Comparison of ENCODE assay signal across 8 cellular contexts in genomic region chr3:42601898-42602581, GRCh38. TPM values are rescaled to one million over a fixed set of nuclear protein-coding genes. Genes with fewer than 3 reads are reported as not detected.
DNase-seq lines count a peak whose midpoint lies in the region; ATAC-seq and TF ChIP-seq lines count a peak whose summit lies in the region.

No MANE protein-coding gene starts in this region.

- peak overlapping the region; percentile 95; the same call in 1 of the 2 replicates for H3K9ac ChIP-seq in HUES64 (ENCODE audit: low read depth, low read length)

- peaks cover 23% of the 10 kb centered on the region for H3K36me3 Mint-ChIP-seq in CD4-positive, CD25-positive, alpha-beta regulatory T cell
- H3K36me3 Mint-ChIP-seq in activated naive CD8-positive, alpha-beta T cell treated with anti-CD3 and anti-CD28 coated beads for 36 hours: peaks cover 45% of the 10 kb centered on the region

- intact Hi-C loops in vagina (cut with DNase I): no loop called here

- DNase-seq in CD4-positive, CD25-positive, alpha-beta regulatory T cell: peak in 2 of 3 donors; percentile 34 to 61
- DNase-seq in activated naive CD8-positive, alpha-beta T cell treated with anti-CD3 and anti-CD28 coated beads for 36 hours: no peak
- peak; percentile 26 for DNase-seq in kidney tubule cell (ENCODE audit: low spot score)
- DNase-seq in vagina (ENCODE audit: extremely low spot score in 2 of 2): no peak
- DNase-seq in germinal center (ENCODE audit: low spot score): no peak
- no peak for DNase-seq in anterior cingulate cortex (lab: John Stamatoyannopoulos, UW)

- peaks cover 46% of the 10 kb centered on the region for H3K4me1 ChIP-seq in CD4-positive, CD25-positive, alpha-beta regulatory T cell (ENCODE audit: control insufficient read depth, insufficient read depth, low read length, poor library complexity, severe bottlenecking)
- H3K4me1 ChIP-seq in HUES64 (ENCODE audit: insufficient read depth, low read length): peaks cover 16% of the 10 kb centered on the region
- H3K4me1 ChIP-seq in vagina: peaks cover 43% of the 10 kb centered on the region

- H3K4me3 Mint-ChIP-seq in CD4-positive, CD25-positive, alpha-beta regulatory T cell: peak overlapping the region; percentile 93 to 99 (median 94)
- H3K4me3 Mint-ChIP-seq in activated naive CD8-positive, alpha-beta T cell treated with anti-CD3 and anti-CD28 coated beads for 36 hours: peak overlapping the region; percentile 93

- H3K9me3 ChIP-seq in CD4-positive, CD25-positive, alpha-beta regulatory T cell (ENCODE audit: control insufficient read depth in 2 of 2, low read length in 2 of 2): peaks cover 3 to 11% of the 10 kb centered on the region in 2 experiments
- no peaks in the 10 kb centered on the region; the same call in 1 of the 2 replicates for H3K9me3 ChIP-seq in HUES64 (ENCODE audit: insufficient read depth, low read depth, low read length)
- no peaks in the 10 kb centered on the region for H3K9me3 ChIP-seq in vagina

- peaks cover 25 to 63% (median 44%) of the 10 kb centered on the region in 4 donors for H3K4me1 Mint-ChIP-seq in CD4-positive, CD25-positive, alpha-beta regulatory T cell
- peaks cover 31% of the 10 kb centered on the region for H3K4me1 Mint-ChIP-seq in activated naive CD8-positive, alpha-beta T cell treated with anti-CD3 and anti-CD28 coated beads for 36 hours

- ATAC-seq in CD4-positive, CD25-positive, alpha-beta regulatory T cell (ENCODE audit: low read depth in 2 of 2): no peak
- no peak for ATAC-seq in GM19452 (IDR thresholded peaks at IDR 0.05; ENCODE audit: unreplicated experiment)

- peaks cover 18% of the 10 kb centered on the region for H3K36me3 ChIP-seq in CD4-positive, CD25-positive, alpha-beta regulatory T cell (ENCODE audit: control insufficient read depth, insufficient read depth, low read length)
- H3K36me3 ChIP-seq in HUES64 (ENCODE audit: insufficient read depth, low read length) (peaks cover 32% of the 10 kb centered on the region), vagina (no peaks in the 10 kb centered on the region)

- WGBS in HUES64: 57% methylated on average over 8 of the region's 9 CpGs

- H3K27me3 Mint-ChIP-seq in CD4-positive, CD25-positive, alpha-beta regulatory T cell: no peaks in the 10 kb centered on the region
- no peaks in the 10 kb centered on the region for H3K27me3 Mint-ChIP-seq in activated naive CD8-positive, alpha-beta T cell treated with anti-CD3 and anti-CD28 coated beads for 36 hours

- TF ChIP-seq POLR2A in vagina (IDR thresholded peaks at IDR 0.05): no peak

- H3K27ac ChIP-seq in CD4-positive, CD25-positive, alpha-beta regulatory T cell (ENCODE audit: insufficient read depth, low read length, poor library complexity, severe bottlenecking): peak overlapping the region; percentile 94
- H3K27ac ChIP-seq in HUES64 (ENCODE audit: low read depth, low read length): no peak overlapping the region
- H3K27ac ChIP-seq in vagina: peak overlapping the region; percentile 98

- H3K9me3 Mint-ChIP-seq in CD4-positive, CD25-positive, alpha-beta regulatory T cell: peaks cover 0 to 6% (median 0%) of the 10 kb centered on the region in 7 donors
- peaks cover 10% of the 10 kb centered on the region for H3K9me3 Mint-ChIP-seq in activated naive CD8-positive, alpha-beta T cell treated with anti-CD3 and anti-CD28 coated beads for 36 hours

- no peaks in the 10 kb centered on the region for H3K27me3 ChIP-seq in CD4-positive, CD25-positive, alpha-beta regulatory T cell (ENCODE audit: control insufficient read depth, insufficient read depth, low read length)
- H3K27me3 ChIP-seq in HUES64 (ENCODE audit: insufficient read depth, low read length): no peaks in the 10 kb centered on the region
- H3K27me3 ChIP-seq in vagina: no peaks in the 10 kb centered on the region

- H3K4me3 ChIP-seq in CD4-positive, CD25-positive, alpha-beta regulatory T cell (ENCODE audit: low read depth, low read length): peak overlapping the region; percentile 83
- H3K4me3 ChIP-seq in HUES64 (ENCODE audit: low read length): peak overlapping the region; percentile 88
- H3K4me3 ChIP-seq in vagina: peak overlapping the region; percentile 76 to 97

- peak overlapping the region; percentile 17 to 95 (median 86) for H3K27ac Mint-ChIP-seq in CD4-positive, CD25-positive, alpha-beta regulatory T cell
- H3K27ac Mint-ChIP-seq in activated naive CD8-positive, alpha-beta T cell treated with anti-CD3 and anti-CD28 coated beads for 36 hours: peak overlapping the region; percentile 97

- no peak for TF ChIP-seq CTCF in vagina (IDR thresholded peaks at IDR 0.05)

RNA-seq across cellular contexts. Expression of gene NKTR, which starts 1.6 kb away (rescaled TPM):
- 291 TPM for total RNA-seq in CD4-positive, CD25-positive, alpha-beta regulatory T cell
- polyA plus RNA-seq in CD4-positive, CD25-positive, alpha-beta regulatory T cell: 10 to 100 TPM in 3 of 4 donors, 1 to 10 TPM in 1; 9.7 to 17.1 (median 10.9) TPM
- 29.4 TPM for polyA plus RNA-seq in HUES64 (2013, experiment 1 of 2)
- 33.5 TPM for polyA plus RNA-seq in HUES64 (2013, experiment 2 of 2)
- 10 to 100 TPM; 43.9 to 52.9 TPM for total RNA-seq in activated naive CD8-positive, alpha-beta T cell treated with anti-CD3 and anti-CD28 coated beads for 36 hours
- total RNA-seq in vagina: 128 TPM

RNA-seq across cellular contexts. Expression of gene SS18L2, which starts 11.4 kb away (rescaled TPM):
- total RNA-seq in CD4-positive, CD25-positive, alpha-beta regulatory T cell: 52.7 TPM
- 100 to 1,000 TPM; 129 to 153 (median 142) TPM for polyA plus RNA-seq in CD4-positive, CD25-positive, alpha-beta regulatory T cell
- 75.4 TPM for polyA plus RNA-seq in HUES64 (2013, experiment 1 of 2)
- 78.7 TPM for polyA plus RNA-seq in HUES64 (2013, experiment 2 of 2)
- total RNA-seq in activated naive CD8-positive, alpha-beta T cell treated with anti-CD3 and anti-CD28 coated beads for 36 hours: 10 to 100 TPM; 77.2 to 78.7 TPM
- 19.2 TPM for total RNA-seq in vagina

RNA-seq across cellular contexts. Expression of gene SEC22C, which starts 20.3 kb away (rescaled TPM):
- 72.0 TPM for total RNA-seq in CD4-positive, CD25-positive, alpha-beta regulatory T cell
- 10 to 100 TPM; 40.9 to 53.9 (median 51.4) TPM for polyA plus RNA-seq in CD4-positive, CD25-positive, alpha-beta regulatory T cell
- polyA plus RNA-seq in HUES64 (2013, experiment 1 of 2): 28.0 TPM
- polyA plus RNA-seq in HUES64 (2013, experiment 2 of 2): 31.2 TPM
- total RNA-seq in activated naive CD8-positive, alpha-beta T cell treated with anti-CD3 and anti-CD28 coated beads for 36 hours: 10 to 100 TPM; 40.0 to 42.3 TPM
- 27.5 TPM for total RNA-seq in vagina

RNA-seq across cellular contexts. Expression of gene ZBTB47, which starts 51.5 kb away (rescaled TPM):
- total RNA-seq in CD4-positive, CD25-positive, alpha-beta regulatory T cell: 0.49 TPM
- polyA plus RNA-seq in CD4-positive, CD25-positive, alpha-beta regulatory T cell: not detected
- polyA plus RNA-seq in HUES64 (2013, experiment 1 of 2): 2.4 TPM
- 2.9 TPM for polyA plus RNA-seq in HUES64 (2013, experiment 2 of 2)
- total RNA-seq in activated naive CD8-positive, alpha-beta T cell treated with anti-CD3 and anti-CD28 coated beads for 36 hours: under 1 TPM; 0.68 to 0.87 TPM
- total RNA-seq in vagina: 47.9 TPM

Comparison
In these comparisons a context has a peak if more than half of its experiments do, and no peak if none do; other contexts are left out.
1. DNase-seq: peak in CD4-positive, CD25-positive, alpha-beta regulatory T cell (2 of 3) and kidney tubule cell (single experiment); none in activated naive CD8-positive, alpha-beta T cell treated with anti-CD3 and anti-CD28 coated beads for 36 hours (single experiment), vagina (0 of 2), germinal center (single experiment) and anterior cingulate cortex (0 of 58).
2. Peak in every context shown above with its lines, with median percentiles within 50 percentile points of each other: H3K4me3 ChIP-seq.